In genomic region chr20:46060301-46060881, GRCh38 we compare ENCODE assay signal across 9 cellular contexts. TPM values are rescaled to one million over a fixed set of nuclear protein-coding genes. Genes with fewer than 3 reads are reported as not detected.
DNase-seq lines count a peak whose midpoint lies in the region; ATAC-seq and TF ChIP-seq lines count a peak whose summit lies in the region.
"Had no signal": no experiment of that assay in that cellular context is flagged by ENCODE, and none has a peak within 500 bp of the region (broad histone marks: within the 10 kb centered on the region; RNA-seq: fewer than 3 reads in every experiment).

No MANE protein-coding gene starts in this region.

- TF ChIP-seq CTCF in endodermal cell (conservative IDR thresholded peaks at IDR 0.05) (no peak), foreskin fibroblast (IDR thresholded peaks at IDR 0.05; ENCODE audit: low read depth, low read length) (no peak), type B pancreatic cell (conservative IDR thresholded peaks at IDR 0.05) (no peak)

- no peak for DNase-seq in activated naive CD4-positive, alpha-beta T cell treated with anti-CD3 and anti-CD28 coated beads, Interleukin-2, amount 10 ng/mL, durations not matched to agents 7 days and 5 days
- DNase-seq in activated naive CD4-positive, alpha-beta T cell treated with anti-CD3 and anti-CD28 coated beads, Interleukin-2, amount 50 U/mL, for 16 hours: no peak
- peak; percentile 67 for DNase-seq in NOMO-1 treated with DMSO at 0.1 percent for 48 hours (lab: John Stamatoyannopoulos, UW; ENCODE audit: unreplicated experiment)
- DNase-seq in endodermal cell: peak; percentile 33
- no peak for DNase-seq in stimulated activated naive CD8-positive, alpha-beta T cell treated with anti-CD3 and anti-CD28 coated beads, Interleukin-15, amount 100 ng/mL, for 72 hours
- no peak for DNase-seq in foreskin fibroblast
- no peak for DNase-seq in type B pancreatic cell (ENCODE audit: extremely low spot score, unreplicated experiment)
- DNase-seq in glomerular visceral epithelial cell (ENCODE audit: extremely low spot score): no peak
- DNase-seq: stimulated activated CD4-positive, alpha-beta T cell treated with anti-CD3 and anti-CD28 coated beads, Interleukin-2, amount 100 ng/mL, for 48 hours had no signal

- no peak overlapping the region for H3K4me3 Mint-ChIP-seq in activated naive CD4-positive, alpha-beta T cell treated with anti-CD3 and anti-CD28 coated beads, Interleukin-2, amount 10 ng/mL, durations not matched to agents 7 days and 5 days
- no peak overlapping the region for H3K4me3 Mint-ChIP-seq in endodermal cell
- peak overlapping the region; percentile 33 to 35 for H3K4me3 Mint-ChIP-seq in stimulated activated naive CD8-positive, alpha-beta T cell treated with anti-CD3 and anti-CD28 coated beads, Interleukin-15, amount 100 ng/mL, for 72 hours
- H3K4me3 Mint-ChIP-seq in type B pancreatic cell: no peak overlapping the region

- peaks cover 47% of the 10 kb centered on the region for H3K4me1 Mint-ChIP-seq in activated naive CD4-positive, alpha-beta T cell treated with anti-CD3 and anti-CD28 coated beads, Interleukin-2, amount 10 ng/mL, durations not matched to agents 7 days and 5 days
- H3K4me1 Mint-ChIP-seq in endodermal cell (peaks cover 7% of the 10 kb centered on the region), type B pancreatic cell (ENCODE audit: unreplicated experiment) (no peaks in the 10 kb centered on the region)
- peaks cover 71% of the 10 kb centered on the region for H3K4me1 Mint-ChIP-seq in stimulated activated naive CD8-positive, alpha-beta T cell treated with anti-CD3 and anti-CD28 coated beads, Interleukin-15, amount 100 ng/mL, for 72 hours

- H3K36me3 Mint-ChIP-seq in activated naive CD4-positive, alpha-beta T cell treated with anti-CD3 and anti-CD28 coated beads, Interleukin-2, amount 10 ng/mL, durations not matched to agents 7 days and 5 days: peaks cover 60% of the 10 kb centered on the region
- H3K36me3 Mint-ChIP-seq in endodermal cell (ENCODE audit: low read depth): peaks cover 51% of the 10 kb centered on the region
- H3K36me3 Mint-ChIP-seq in type B pancreatic cell: peaks cover 50% of the 10 kb centered on the region

- H3K27me3 ChIP-seq in endodermal cell (ENCODE audit: control insufficient read depth, insufficient read depth, low read length, poor library complexity, severe bottlenecking): peaks cover 47% of the 10 kb centered on the region

- H3K9me3 ChIP-seq in endodermal cell (ENCODE audit: control insufficient read depth, low read length): no peaks in the 10 kb centered on the region

- WGBS in endodermal cell (ENCODE audit: insufficient coverage in 1 of 2, insufficient read length in 1 of 2), 2 experiments: 94% methylated on average over 2 of the region's 2 CpGs; no CpG with 5 or more reads in 1 of the 2 experiments

- peak overlapping the region; percentile 62 for H3K27ac Mint-ChIP-seq in activated naive CD4-positive, alpha-beta T cell treated with anti-CD3 and anti-CD28 coated beads, Interleukin-2, amount 10 ng/mL, durations not matched to agents 7 days and 5 days
- no peak overlapping the region for H3K27ac Mint-ChIP-seq in endodermal cell
- H3K27ac Mint-ChIP-seq in stimulated activated naive CD8-positive, alpha-beta T cell treated with anti-CD3 and anti-CD28 coated beads, Interleukin-15, amount 100 ng/mL, for 72 hours: peak overlapping the region in 1 of 2 donors; percentile 76
- H3K27ac Mint-ChIP-seq in type B pancreatic cell: no peak overlapping the region

- H3K27ac ChIP-seq in endodermal cell (ENCODE audit: low read depth, low read length): no peak overlapping the region

- H3K9me3 Mint-ChIP-seq in activated naive CD4-positive, alpha-beta T cell treated with anti-CD3 and anti-CD28 coated beads, Interleukin-2, amount 10 ng/mL, durations not matched to agents 7 days and 5 days: no peaks in the 10 kb centered on the region
- no peaks in the 10 kb centered on the region for H3K9me3 Mint-ChIP-seq in endodermal cell
- H3K9me3 Mint-ChIP-seq in stimulated activated naive CD8-positive, alpha-beta T cell treated with anti-CD3 and anti-CD28 coated beads, Interleukin-15, amount 100 ng/mL, for 72 hours: no peaks in the 10 kb centered on the region
- no peaks in the 10 kb centered on the region for H3K9me3 Mint-ChIP-seq in type B pancreatic cell

- H3K4me1 ChIP-seq in endodermal cell (ENCODE audit: control insufficient read depth, insufficient read depth, low read length): no peaks in the 10 kb centered on the region

- H3K27me3 Mint-ChIP-seq in activated naive CD4-positive, alpha-beta T cell treated with anti-CD3 and anti-CD28 coated beads, Interleukin-2, amount 10 ng/mL, durations not matched to agents 7 days and 5 days: peaks cover 39% of the 10 kb centered on the region
- H3K27me3 Mint-ChIP-seq in endodermal cell (ENCODE audit: insufficient read depth) (peaks cover 42% of the 10 kb centered on the region), type B pancreatic cell (peaks cover 52% of the 10 kb centered on the region)
- H3K27me3 Mint-ChIP-seq in stimulated activated naive CD8-positive, alpha-beta T cell treated with anti-CD3 and anti-CD28 coated beads, Interleukin-15, amount 100 ng/mL, for 72 hours: peaks cover 40% of the 10 kb centered on the region

- H3K9ac ChIP-seq in endodermal cell (ENCODE audit: extremely low read depth, low read length, poor library complexity, severe bottlenecking): no peak overlapping the region

- H3K36me3 ChIP-seq in endodermal cell (ENCODE audit: control insufficient read depth, insufficient read depth, low read length): peaks cover 44% of the 10 kb centered on the region

- peak; percentile 43 for ATAC-seq in stimulated activated naive CD8-positive, alpha-beta T cell treated with anti-CD3 and anti-CD28 coated beads, Interleukin-15, amount 100 ng/mL, for 72 hours

- CTCF ChIA-PET in activated naive CD4-positive, alpha-beta T cell treated with anti-CD3 and anti-CD28 coated beads, Interleukin-2, amount 10 ng/mL, durations not matched to agents 7 days and 5 days (lab: Charles Lee): interaction anchor here (3.1 kb wide), 1 partner anchor 47 kb away, joined by 9 read pairs; no protein-coding TSS in a partner anchor

- H3K4me3 ChIP-seq in endodermal cell (ENCODE audit: low read length) (no peak overlapping the region), foreskin fibroblast (ENCODE audit: low read depth in 1 of 2, low read length in 2 of 2) (no peak overlapping the region)

RNA-seq across cellular contexts. Expression of gene NCOA5, which starts 29.4 kb away (rescaled TPM):
- total RNA-seq in endodermal cell (10 to 100 TPM; 19.3 to 28.7 TPM), type B pancreatic cell (ENCODE audit: low replicate concordance) (43.5 and 48.6 TPM in 2 replicates)
- 26.8 TPM for polyA plus RNA-seq in endodermal cell (2013, experiment 1 of 2)
- polyA plus RNA-seq in endodermal cell (2013, experiment 2 of 2): 25.4 TPM

RNA-seq across cellular contexts. Expression of gene SLC12A5, which starts 31.4 kb away (rescaled TPM):
- 10 to 100 TPM in 1 of 2 donors, 1 to 10 TPM in 1; 5.7 to 10.2 TPM for total RNA-seq in endodermal cell
- 7.2 TPM for polyA plus RNA-seq in endodermal cell (2013, experiment 1 of 2)
- polyA plus RNA-seq in endodermal cell (2013, experiment 2 of 2): 7.4 TPM
- 3.1 and 5.1 TPM in 2 replicates for total RNA-seq in type B pancreatic cell (ENCODE audit: low replicate concordance)

RNA-seq across cellular contexts. Expression of gene MMP9, which starts 51.7 kb away (rescaled TPM):
- total RNA-seq in endodermal cell (under 1 TPM; 0.15 to 0.29 TPM), type B pancreatic cell (ENCODE audit: low replicate concordance) (0.53 TPM in 1 of 2 replicates, not detected in the other)
- polyA plus RNA-seq in endodermal cell (2013, experiment 1 of 2): 0.32 TPM
- 0.83 TPM for polyA plus RNA-seq in endodermal cell (2013, experiment 2 of 2)

RNA-seq across cellular contexts. Expression of gene CD40, which starts 57.7 kb away (rescaled TPM):
- total RNA-seq in endodermal cell (10 to 100 TPM in 1 of 2 donors, 1 to 10 TPM in 1; 9.0 to 16.4 TPM), type B pancreatic cell (ENCODE audit: low replicate concordance) (0.40 and 1.5 TPM in 2 replicates)
- 5.4 TPM for polyA plus RNA-seq in endodermal cell (2013, experiment 1 of 2)
- 5.1 TPM for polyA plus RNA-seq in endodermal cell (2013, experiment 2 of 2)

Comparison
In these comparisons a context has a peak if more than half of its experiments do, and no peak if none do; other contexts are left out.
1. DNase-seq: peak in NOMO-1 treated with DMSO at 0.1 percent for 48 hours (single experiment) and endodermal cell (single experiment); none in activated naive CD4-positive, alpha-beta T cell treated with anti-CD3 and anti-CD28 coated beads, Interleukin-2, amount 10 ng/mL, durations not matched to agents 7 days and 5 days (single experiment), activated naive CD4-positive, alpha-beta T cell treated with anti-CD3 and anti-CD28 coated beads, Interleukin-2, amount 50 U/mL, for 16 hours (single experiment), stimulated activated naive CD8-positive, alpha-beta T cell treated with anti-CD3 and anti-CD28 coated beads, Interleukin-15, amount 100 ng/mL, for 72 hours (0 of 2), foreskin fibroblast (0 of 2), type B pancreatic cell (single experiment) and glomerular visceral epithelial cell (single experiment).
2. H3K4me3 Mint-ChIP-seq: peak in stimulated activated naive CD8-positive, alpha-beta T cell treated with anti-CD3 and anti-CD28 coated beads, Interleukin-15, amount 100 ng/mL, for 72 hours (2 of 2); none in activated naive CD4-positive, alpha-beta T cell treated with anti-CD3 and anti-CD28 coated beads, Interleukin-2, amount 10 ng/mL, durations not matched to agents 7 days and 5 days (single experiment), endodermal cell (single experiment) and type B pancreatic cell (single experiment).